20 cellular contexts compared by ENCODE assay signal in genomic region chrX:2187352-2188115, GRCh38.
"Had no signal": no experiment of that assay in that cellular context is flagged by ENCODE, and none has a peak within 500 bp of the region (broad histone marks: within the 10 kb centered on the region; RNA-seq: fewer than 3 reads in every experiment).

No MANE protein-coding gene starts in this region.

- H3K4me1 ChIP-seq: colonic mucosa, gastrocnemius medialis, heart right ventricle, parathyroid adenoma, psoas muscle, stomach had no signal

- H3K79me2 ChIP-seq: parathyroid adenoma had no signal

- H3K27me3 Mint-ChIP-seq: natural killer cell treated with Interleukin-12 subunit alpha and Interleukin-12 subunit beta and Interleukin-15 and Interleukin-18, amount 100 ng/mL, for 72 hours had no signal

- H2AFZ ChIP-seq: parathyroid adenoma had no signal

- FAIRE-seq: islet of Langerhans, urothelium cell line had no signal

- H3K27me3 ChIP-seq: colonic mucosa, gastrocnemius medialis, heart right ventricle, sigmoid colon, stomach had no signal

- DNase-seq: colonic mucosa; effector CD4-positive, alpha-beta T cell; gastrocnemius medialis; heart right ventricle; hypothalamus; mammary epithelial cell; midbrain; psoas muscle; sigmoid colon; stimulated activated CD4-positive, alpha-beta T cell treated with anti-CD3 and anti-CD28 coated beads, Interleukin-12 subunit alpha, Interleukin-12 subunit beta, amount 100 ng/mL, for 4 hours; stimulated activated naive CD4-positive, alpha-beta T cell; stomach; substantia nigra; trophoblast cell had no signal

- ATAC-seq: gastrocnemius medialis; heart right ventricle; left lobe of liver; natural killer cell treated with Interleukin-12 subunit alpha and Interleukin-12 subunit beta and Interleukin-15 and Interleukin-18, amount 100 ng/mL, for 72 hours; psoas muscle had no signal

- H3K9me3 Mint-ChIP-seq: natural killer cell treated with Interleukin-12 subunit alpha and Interleukin-12 subunit beta and Interleukin-15 and Interleukin-18, amount 100 ng/mL, for 72 hours had no signal

- H3K27ac Mint-ChIP-seq: natural killer cell treated with Interleukin-12 subunit alpha and Interleukin-12 subunit beta and Interleukin-15 and Interleukin-18, amount 100 ng/mL, for 72 hours had no signal

- H3K27ac ChIP-seq: colonic mucosa, gastrocnemius medialis, heart right ventricle, parathyroid adenoma, psoas muscle, sigmoid colon, skin epidermis, stomach had no signal

- H3K36me3 ChIP-seq: colonic mucosa, gastrocnemius medialis, heart right ventricle, sigmoid colon, stomach had no signal

- H3K4me3 Mint-ChIP-seq: natural killer cell treated with Interleukin-12 subunit alpha and Interleukin-12 subunit beta and Interleukin-15 and Interleukin-18, amount 100 ng/mL, for 72 hours had no signal

- H3K9ac ChIP-seq: parathyroid adenoma had no signal

- H3K9me3 ChIP-seq: colonic mucosa, gastrocnemius medialis, psoas muscle had no signal

- H3K4me3 ChIP-seq: colonic mucosa, gastrocnemius medialis, heart right ventricle, psoas muscle, sigmoid colon, skin epidermis, stomach had no signal
